Comparison of ENCODE assay signal across 25 cellular contexts in genomic region chr11:83706581-83706980, GRCh38.
DNase-seq lines count a peak whose midpoint lies in the region; ATAC-seq and TF ChIP-seq lines count a peak whose summit lies in the region.
"Had no signal": no experiment of that assay in that cellular context is flagged by ENCODE, and none has a peak within 500 bp of the region (broad histone marks: within the 10 kb centered on the region; RNA-seq: fewer than 3 reads in every experiment).

No MANE protein-coding gene starts in this region.

- no peak for TF ChIP-seq CTCF in RWPE2 (IDR thresholded peaks at IDR 0.05; ENCODE audit: poor library complexity, severe bottlenecking)
- TF ChIP-seq CTCF in WTC11 (IDR thresholded peaks at IDR 0.05), result no peak
- no peak for TF ChIP-seq CTCF in foreskin keratinocyte (conservative IDR thresholded peaks at IDR 0.05)
- no peak for TF ChIP-seq CTCF in stomach (IDR thresholded peaks at IDR 0.05)
- no peak for TF ChIP-seq CTCF in hepatocyte (IDR thresholded peaks at IDR 0.05; ENCODE audit: poor library complexity)

- DNase-seq in RWPE2 (ENCODE audit: low spot score) (no peak), WTC11 (ENCODE audit: low spot score) (no peak), foreskin keratinocyte (peak in 1 of 2 donors; percentile 28), stomach (peak; percentile 27), hepatocyte (ENCODE audit: low spot score) (no peak)
- no peak for DNase-seq in stimulated activated CD4-positive, alpha-beta T cell treated with anti-CD3 and anti-CD28 coated beads, Interleukin-2, amount 100 ng/mL, for 24 hours
- DNase-seq: C1 segment of cervical spinal cord; CD4-positive, alpha-beta memory T cell; DMS 273 treated with DMSO at 0.1 percent for 48 hours; DND-41; GM23248; H7; Kasumi-1; MV-4-11; NCI-H1105; NCI-H1436 treated with DMSO at 0.1 percent for 48 hours; NCI-H1930; NCI-H2227 treated with DMSO at 0.1 percent for 48 hours; NCI-H510A; NCI-H69; SHP77 treated with DMSO at 0.1 percent for 48 hours had no signal

- POLR2A ChIA-PET in WTC11 (lab: Charles Lee), result interaction anchor here (0.6 kb wide), 1 partner anchor 56 kb away, joined by 4 read pairs; no protein-coding TSS in a partner anchor

- H3K79me2 ChIP-seq in hepatocyte, result no peaks in the 10 kb centered on the region

- CTCF ChIA-PET in WTC11 (lab: Charles Lee), result interaction anchor here (1.1 kb wide), 1 partner anchor 17 kb away, joined by 4 read pairs; no protein-coding TSS in a partner anchor

- H2AFZ ChIP-seq in hepatocyte, result no peak overlapping the region
- H2AFZ ChIP-seq: GM23248 had no signal

- H3K9me2 ChIP-seq in hepatocyte (replicated peaks; ENCODE audit: insufficient read depth), result no peaks in the 10 kb centered on the region

- H3K36me3 Mint-ChIP-seq in WTC11, result no peaks in the 10 kb centered on the region
- H3K36me3 Mint-ChIP-seq: CD4-positive, alpha-beta memory T cell had no signal

- 0 out of 2 replicates have a peak, but pooled peaks cover 4% of the 10 kb centered on the region for H3K4me1 Mint-ChIP-seq in WTC11
- H3K4me1 Mint-ChIP-seq: CD4-positive, alpha-beta memory T cell had no signal

- no peak overlapping the region for H3K4me3 Mint-ChIP-seq in WTC11
- H3K4me3 Mint-ChIP-seq: CD4-positive, alpha-beta memory T cell had no signal

- no peak for TF ChIP-seq EP300 in stomach (IDR thresholded peaks at IDR 0.05)

- no peaks in the 10 kb centered on the region for H3K9me3 Mint-ChIP-seq in WTC11
- H3K9me3 Mint-ChIP-seq: CD4-positive, alpha-beta memory T cell had no signal

- H3K4me3 ChIP-seq in RWPE2 (ENCODE audit: severe bottlenecking), result no peak overlapping the region
- H3K4me3 ChIP-seq in stomach, result no peak overlapping the region
- no peak overlapping the region for H3K4me3 ChIP-seq in hepatocyte
- H3K4me3 ChIP-seq: GM23248, K562 had no signal

- H3K4me1 ChIP-seq in RWPE2 (ENCODE audit: insufficient read depth, poor library complexity, severe bottlenecking) (no peaks in the 10 kb centered on the region), foreskin keratinocyte (no peaks in the 10 kb centered on the region), stomach (peaks cover 0 to 6% (median 0%) of the 10 kb centered on the region in 4 donors), hepatocyte (ENCODE audit: insufficient read depth) (no peaks in the 10 kb centered on the region)

- H3K27me3 Mint-ChIP-seq in WTC11 (ENCODE audit: low read depth), result no peaks in the 10 kb centered on the region

- 40 to 75% (median 49%) methylated on average over 6 of the region's 6 CpGs for WGBS in stomach, 5 donors
- 78% methylated on average over 6 of the region's 6 CpGs for WGBS in hepatocyte (ENCODE audit: low lambda C conversion rate, missing lambda C conversion rate)

- intact Hi-C loops in stomach (cut with DNase I; ENCODE audit: low total_unique reads), result no loop called here

- TF ChIP-seq POLR2A in stomach (IDR thresholded peaks at IDR 0.05), result no peak

- peak; percentile 21; the same call in 2 of the 3 replicates for ATAC-seq in RWPE2 (ENCODE audit: low read depth)
- no peak for ATAC-seq in WTC11
- peak; percentile 58 for ATAC-seq in foreskin keratinocyte
- no peak for ATAC-seq in GM21381 (IDR thresholded peaks at IDR 0.05; ENCODE audit: unreplicated experiment)
- ATAC-seq: K562, Panc1 had no signal

- H3K9me3 ChIP-seq in RWPE2 (ENCODE audit: severe bottlenecking), result no peaks in the 10 kb centered on the region
- no peaks in the 10 kb centered on the region for H3K9me3 ChIP-seq in stomach
- H3K9me3 ChIP-seq in hepatocyte (ENCODE audit: low read depth), result no peaks in the 10 kb centered on the region

- H3K36me3 ChIP-seq in RWPE2 (ENCODE audit: low read depth), result no peaks in the 10 kb centered on the region
- H3K36me3 ChIP-seq in stomach, result no peaks in the 10 kb centered on the region
- no peaks in the 10 kb centered on the region for H3K36me3 ChIP-seq in hepatocyte (replicated peaks; ENCODE audit: insufficient read depth, low read depth)

- H3K27ac Mint-ChIP-seq in WTC11, result peak overlapping the region; percentile 27; the same call in 1 of the 2 replicates
- H3K27ac Mint-ChIP-seq: CD4-positive, alpha-beta memory T cell had no signal

- H3K27me3 ChIP-seq in RWPE2 (ENCODE audit: insufficient read depth, poor library complexity, severe bottlenecking) (no peaks in the 10 kb centered on the region), foreskin keratinocyte (no peaks in the 10 kb centered on the region), stomach (no peaks in the 10 kb centered on the region), hepatocyte (no peaks in the 10 kb centered on the region)

- no peaks in the 10 kb centered on the region for H4K20me1 ChIP-seq in hepatocyte (ENCODE audit: insufficient read depth, poor library complexity, severe bottlenecking)

- H3K27ac ChIP-seq in RWPE2 (ENCODE audit: poor library complexity, severe bottlenecking) (no peak overlapping the region), foreskin keratinocyte (no peak overlapping the region), stomach (no peak overlapping the region), hepatocyte (no peak overlapping the region)
- H3K27ac ChIP-seq: GM23248, RWPE1 had no signal

- no peak overlapping the region for H3K4me2 ChIP-seq in hepatocyte

TF ChIP-seq in WTC11, 78 proteins besides CTCF, POLR2A, EP300 and RAD21:
- TF ChIP-seq OVOL2 (CRISPR knock-in tag; IDR thresholded peaks at IDR 0.05; ENCODE audit: borderline replicate concordance) (no peak), E2F4 (CRISPR knock-in tag; IDR thresholded peaks at IDR 0.05; ENCODE audit: borderline replicate concordance, low read depth) (no peak), RELA (CRISPR knock-in tag; IDR thresholded peaks at IDR 0.05; ENCODE audit: borderline replicate concordance) (no peak), ZNF671 (CRISPR knock-in tag; IDR thresholded peaks at IDR 0.05) (no peak)

Comparison
In these comparisons a context has a peak if more than half of its experiments do, and no peak if none do; other contexts are left out.
1. ATAC-seq: peak in RWPE2 (single experiment) and foreskin keratinocyte (single experiment); none in WTC11 (single experiment) and GM21381 (single experiment).